Comparison of ENCODE assay signal across 8 cellular contexts in the genomic region with DNA sequence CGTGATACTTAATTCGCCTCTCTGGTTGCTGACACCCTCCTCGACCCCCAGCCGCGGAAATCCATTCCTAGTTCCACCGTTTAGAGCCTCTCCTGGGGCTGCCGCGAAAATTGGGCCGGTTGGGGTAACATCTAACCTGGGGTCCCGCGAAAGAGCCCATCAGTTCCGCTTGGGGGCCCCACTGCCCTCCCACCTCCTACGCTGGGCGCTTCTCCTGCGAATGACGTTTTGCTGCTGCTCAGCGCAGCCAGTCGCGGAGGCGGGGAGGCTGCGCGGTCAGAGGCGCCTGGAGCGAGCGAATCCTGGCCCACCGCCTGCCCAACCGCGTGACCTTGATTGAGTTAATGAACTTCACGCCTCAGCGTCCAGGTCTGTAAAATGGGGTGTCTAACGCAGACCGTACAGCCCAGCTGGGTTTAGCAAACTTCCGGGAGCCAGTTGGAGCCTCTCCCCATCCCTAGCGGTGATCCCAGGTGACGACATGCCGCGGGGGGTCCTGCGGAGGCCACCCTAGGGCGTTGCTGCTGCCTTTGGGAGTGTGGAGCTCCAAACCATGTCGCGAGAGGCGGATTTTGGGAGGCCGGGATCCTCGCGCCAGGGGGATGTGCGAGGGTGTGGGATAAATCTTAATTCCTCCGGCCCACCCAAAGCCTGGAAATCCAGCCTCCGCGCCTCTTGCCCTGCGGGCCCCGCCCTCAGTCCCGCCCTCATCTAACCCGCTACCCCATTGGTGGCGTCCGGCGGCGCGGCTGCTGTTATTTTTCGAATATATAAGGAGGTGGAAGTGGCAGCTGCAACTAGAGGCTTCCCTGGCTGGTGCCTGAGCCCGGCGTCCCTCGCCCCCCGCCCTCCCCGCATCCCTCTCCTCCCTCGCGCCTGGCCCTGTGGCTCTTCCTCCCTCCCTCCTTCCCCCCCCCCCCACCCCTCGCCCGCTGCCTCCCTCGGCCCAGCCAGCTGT. TPM values are rescaled to one million over a fixed set of nuclear protein-coding genes. Genes with fewer than 3 reads are reported as not detected.
A peak's percentile ranks its signal among the peaks of the same experiment; 100 is the strongest.
DNase-seq lines count a peak whose midpoint lies in the region; ATAC-seq and TF ChIP-seq lines count a peak whose summit lies in the region.

A gene (plus strand): TSS at position 800 of the 958 bp plus-strand sequence. CDS start 222 bp downstream, outside the sequence.

- peak within 1 kb of the TSS; percentile 94 to 98 for H3K27ac ChIP-seq in liver (ENCODE audit: low read depth in 1 of 2, low read length in 2 of 2)

- ATAC-seq in GM19397 (IDR thresholded peaks at IDR 0.05; ENCODE audit: unreplicated experiment) (peak; percentile 67), HG03575 (IDR thresholded peaks at IDR 0.05; ENCODE audit: extremely low read depth, insufficient number of reproducible peaks, low FRiP score, unreplicated experiment) (peak; percentile 32)

- H3K27me3 Mint-ChIP-seq in CD14-positive monocyte (ENCODE audit: low read depth in 3 of 3), result peaks cover 0 to 5% (median 0%) of the 10 kb centered on the region in 3 donors

- WGBS in liver, result 3% methylated on average over 69 of the region's 69 CpGs

- peak within 1 kb of the TSS; percentile 57 to 74 (median 67) for H3K4me3 ChIP-seq in liver (ENCODE audit: low read depth in 1 of 3, low read length in 3 of 3)

- H3K27me3 ChIP-seq in liver (ENCODE audit: control insufficient read depth in 4 of 4, insufficient read depth in 4 of 4, low read length in 3 of 4), result no peaks in the 10 kb centered on the region

- H3K36me3 ChIP-seq in liver (ENCODE audit: control insufficient read depth in 4 of 4, insufficient read depth in 3 of 4, low read depth in 1 of 4, low read length in 3 of 4), result peaks cover 0 to 2% (median 0%) of the 10 kb centered on the region in 4 donors

- peak within 1 kb of the TSS; percentile 84 to 97 (median 94) for H3K27ac Mint-ChIP-seq in CD14-positive monocyte

- peak within 1 kb of the TSS; percentile 71 to 75 for H3K9ac ChIP-seq in liver (ENCODE audit: low read depth in 1 of 2, low read length in 2 of 2)

- peak within 1 kb of the TSS; percentile 81 to 89 for H3K4me3 Mint-ChIP-seq in CD14-positive monocyte

- intact Hi-C loops in CD14-positive monocyte (cut with micrococcal nuclease), result no loop called here

- peaks cover 36% of the 10 kb centered on the region for H3K4me1 Mint-ChIP-seq in CD14-positive monocyte

- no peaks in the 10 kb centered on the region for H3K9me3 ChIP-seq in liver (ENCODE audit: control insufficient read depth in 4 of 4, low read length in 3 of 4)

- H3K36me3 Mint-ChIP-seq in CD14-positive monocyte, result peaks cover 10 to 15% of the 10 kb centered on the region in 2 donors

- TF ChIP-seq CTCF in CD14-positive monocyte (IDR thresholded peaks at IDR 0.05) (peak; percentile 11), liver (IDR thresholded peaks at IDR 0.05; ENCODE audit: low read depth, low read length, missing input control) (peak; percentile 44)

- peaks cover 10 to 30% (median 22%) of the 10 kb centered on the region in 4 donors for H3K4me1 ChIP-seq in liver (ENCODE audit: control insufficient read depth in 4 of 4, insufficient read depth in 4 of 4, low read length in 3 of 4)

- DNase-seq in CD14-positive monocyte (ENCODE audit: low spot score), result peak; percentile 82
- DNase-seq in NCI-H774 (lab: John Stamatoyannopoulos, UW), result peak; percentile 90
- peak; percentile 69 to 87 for DNase-seq in activated CD4-positive, alpha-beta T cell treated with anti-CD3 and anti-CD28 coated beads, Interleukin-2, amount 50 U/mL, for 24 hours (ENCODE audit: low read depth in 1 of 2, low spot score in 1 of 2)
- DNase-seq in dermis blood vessel endothelial cell, result peak; percentile 91
- DNase-seq in stimulated activated CD4-positive, alpha-beta T cell treated with anti-CD3 and anti-CD28 coated beads, Interleukin-4, amount 100 ng/mL, for 4 hours, result peak; percentile 85 to 87

- no peaks in the 10 kb centered on the region for H3K9me3 Mint-ChIP-seq in CD14-positive monocyte

- peak; percentile 22 to 42 for TF ChIP-seq RAD21 in liver (IDR thresholded peaks at IDR 0.05)

TF ChIP-seq in liver, 16 proteins besides CTCF, POLR2A, EP300 and RAD21:
- TF ChIP-seq, protein P1, sequence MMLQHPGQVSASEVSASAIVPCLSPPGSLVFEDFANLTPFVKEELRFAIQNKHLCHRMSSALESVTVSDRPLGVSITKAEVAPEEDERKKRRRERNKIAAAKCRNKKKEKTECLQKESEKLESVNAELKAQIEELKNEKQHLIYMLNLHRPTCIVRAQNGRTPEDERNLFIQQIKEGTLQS (IDR thresholded peaks at IDR 0.05), result peak; percentile 35
- TF ChIP-seq FOXA1 (IDR thresholded peaks at IDR 0.05) (no peak), SP1 (IDR thresholded peaks at IDR 0.05) (peak; percentile 36), JUND (IDR thresholded peaks at IDR 0.05) (peak in 1 of 2 donors; percentile 16), EGR1 (IDR thresholded peaks at IDR 0.05; ENCODE audit: low read depth in 2 of 2) (peak; percentile 32 to 35), GABPA (IDR thresholded peaks at IDR 0.05 in 1 of 2, conservative IDR thresholded peaks at IDR 0.05 in 1 of 2) (peak in 1 of 2 donors; percentile 33), HNF4A (conservative IDR thresholded peaks at IDR 0.05) (peak in 1 of 2 donors; percentile 17), YY1 (IDR thresholded peaks at IDR 0.05) (peak; percentile 64), TAF1 (conservative IDR thresholded peaks at IDR 0.05) (no peak), FOXA2 (IDR thresholded peaks at IDR 0.05) (no peak), HNF4G (IDR thresholded peaks at IDR 0.05) (no peak), NR2F2 (IDR thresholded peaks at IDR 0.05) (peak; percentile 61), RXRA (IDR thresholded peaks at IDR 0.05) (peak; percentile 32 to 71)
- TF ChIP-seq, protein P2, sequence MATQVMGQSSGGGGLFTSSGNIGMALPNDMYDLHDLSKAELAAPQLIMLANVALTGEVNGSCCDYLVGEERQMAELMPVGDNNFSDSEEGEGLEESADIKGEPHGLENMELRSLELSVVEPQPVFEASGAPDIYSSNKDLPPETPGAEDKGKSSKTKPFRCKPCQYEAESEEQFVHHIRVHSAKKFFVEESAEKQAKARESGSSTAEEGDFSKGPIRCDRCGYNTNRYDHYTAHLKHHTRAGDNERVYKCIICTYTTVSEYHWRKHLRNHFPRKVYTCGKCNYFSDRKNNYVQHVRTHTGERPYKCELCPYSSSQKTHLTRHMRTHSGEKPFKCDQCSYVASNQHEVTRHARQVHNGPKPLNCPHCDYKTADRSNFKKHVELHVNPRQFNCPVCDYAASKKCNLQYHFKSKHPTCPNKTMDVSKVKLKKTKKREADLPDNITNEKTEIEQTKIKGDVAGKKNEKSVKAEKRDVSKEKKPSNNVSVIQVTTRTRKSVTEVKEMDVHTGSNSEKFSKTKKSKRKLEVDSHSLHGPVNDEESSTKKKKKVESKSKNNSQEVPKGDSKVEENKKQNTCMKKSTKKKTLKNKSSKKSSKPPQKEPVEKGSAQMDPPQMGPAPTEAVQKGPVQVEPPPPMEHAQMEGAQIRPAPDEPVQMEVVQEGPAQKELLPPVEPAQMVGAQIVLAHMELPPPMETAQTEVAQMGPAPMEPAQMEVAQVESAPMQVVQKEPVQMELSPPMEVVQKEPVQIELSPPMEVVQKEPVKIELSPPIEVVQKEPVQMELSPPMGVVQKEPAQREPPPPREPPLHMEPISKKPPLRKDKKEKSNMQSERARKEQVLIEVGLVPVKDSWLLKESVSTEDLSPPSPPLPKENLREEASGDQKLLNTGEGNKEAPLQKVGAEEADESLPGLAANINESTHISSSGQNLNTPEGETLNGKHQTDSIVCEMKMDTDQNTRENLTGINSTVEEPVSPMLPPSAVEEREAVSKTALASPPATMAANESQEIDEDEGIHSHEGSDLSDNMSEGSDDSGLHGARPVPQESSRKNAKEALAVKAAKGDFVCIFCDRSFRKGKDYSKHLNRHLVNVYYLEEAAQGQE (IDR thresholded peaks at IDR 0.05), result peak; percentile 56
- TF ChIP-seq, protein P3, sequence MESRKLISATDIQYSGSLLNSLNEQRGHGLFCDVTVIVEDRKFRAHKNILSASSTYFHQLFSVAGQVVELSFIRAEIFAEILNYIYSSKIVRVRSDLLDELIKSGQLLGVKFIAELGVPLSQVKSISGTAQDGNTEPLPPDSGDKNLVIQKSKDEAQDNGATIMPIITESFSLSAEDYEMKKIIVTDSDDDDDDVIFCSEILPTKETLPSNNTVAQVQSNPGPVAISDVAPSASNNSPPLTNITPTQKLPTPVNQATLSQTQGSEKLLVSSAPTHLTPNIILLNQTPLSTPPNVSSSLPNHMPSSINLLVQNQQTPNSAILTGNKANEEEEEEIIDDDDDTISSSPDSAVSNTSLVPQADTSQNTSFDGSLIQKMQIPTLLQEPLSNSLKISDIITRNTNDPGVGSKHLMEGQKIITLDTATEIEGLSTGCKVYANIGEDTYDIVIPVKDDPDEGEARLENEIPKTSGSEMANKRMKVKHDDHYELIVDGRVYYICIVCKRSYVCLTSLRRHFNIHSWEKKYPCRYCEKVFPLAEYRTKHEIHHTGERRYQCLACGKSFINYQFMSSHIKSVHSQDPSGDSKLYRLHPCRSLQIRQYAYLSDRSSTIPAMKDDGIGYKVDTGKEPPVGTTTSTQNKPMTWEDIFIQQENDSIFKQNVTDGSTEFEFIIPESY (IDR thresholded peaks at IDR 0.05), result peak; percentile 55
- TF ChIP-seq, protein P4, sequence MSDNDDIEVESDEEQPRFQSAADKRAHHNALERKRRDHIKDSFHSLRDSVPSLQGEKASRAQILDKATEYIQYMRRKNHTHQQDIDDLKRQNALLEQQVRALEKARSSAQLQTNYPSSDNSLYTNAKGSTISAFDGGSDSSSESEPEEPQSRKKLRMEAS (IDR thresholded peaks at IDR 0.05), result peak; percentile 33

RNA-seq across cellular contexts. Expression of the gene that starts here (rescaled TPM):
- polyA plus RNA-seq in CD14-positive monocyte, result 1 to 10 TPM; 3.6 to 4.0 TPM
- 28.8 and 91.1 TPM in 2 replicates for total RNA-seq in dermis blood vessel endothelial cell
- 10 to 100 TPM in 1 of 2 donors, 1 to 10 TPM in 1; 4.4 to 11.9 TPM for total RNA-seq in liver
- 10 to 100 TPM in 1 of 2 donors, 1 to 10 TPM in 1; 6.5 to 12.9 TPM for polyA plus RNA-seq in liver

Comparison
In these comparisons a context has a peak if more than half of its experiments do, and no peak if none do; other contexts are left out.
1. Peak in every context shown above with its lines: DNase-seq, ATAC-seq, H3K4me3 ChIP-seq and H3K27ac ChIP-seq.